12 cellular contexts compared by ENCODE assay signal in genomic region chr14:45112886-45113772, GRCh38. TPM values are rescaled to one million over a fixed set of nuclear protein-coding genes. Genes with fewer than 3 reads are reported as not detected.
DNase-seq lines count a peak whose midpoint lies in the region; ATAC-seq, FAIRE-seq and TF ChIP-seq lines count a peak whose summit lies in the region.
"Had no signal": no experiment of that assay in that cellular context is flagged by ENCODE, and none has a peak within 500 bp of the region (broad histone marks: within the 10 kb centered on the region; RNA-seq: fewer than 3 reads in every experiment).

No MANE protein-coding gene starts in this region.

- H2AFZ ChIP-seq in endothelial cell of umbilical vein (ENCODE audit: low read depth, low read length) = no peak overlapping the region

- no peak overlapping the region for H3K4me3 ChIP-seq in endothelial cell of umbilical vein (replicated peaks in 1 of 3; ENCODE audit: insufficient read depth in 1 of 3, low read depth in 1 of 3, low read length in 3 of 3)
- H3K4me3 ChIP-seq in esophagus squamous epithelium = no peak overlapping the region
- H3K4me3 ChIP-seq: sigmoid colon had no signal

- 78 to 87% methylated on average over 6 of the region's 6 CpGs for WGBS in esophagus squamous epithelium, 2 donors

- H3K4me2 ChIP-seq in endothelial cell of umbilical vein (ENCODE audit: insufficient read depth, low read length) = peak overlapping the region; percentile 36

- peaks cover 14% of the 10 kb centered on the region for H3K4me1 ChIP-seq in endothelial cell of umbilical vein (ENCODE audit: control insufficient read depth, extremely low read depth, insufficient read depth, low read length)
- no peaks in the 10 kb centered on the region for H3K4me1 ChIP-seq in esophagus squamous epithelium
- H3K4me1 ChIP-seq: sigmoid colon had no signal

- H3K9me3 ChIP-seq in endothelial cell of umbilical vein (replicated peaks; ENCODE audit: control insufficient read depth, insufficient read depth, low read length) (no peaks in the 10 kb centered on the region), esophagus squamous epithelium (no peaks in the 10 kb centered on the region)
- H3K9me3 ChIP-seq: sigmoid colon had no signal

- H3K4me1 Mint-ChIP-seq in activated T-cell treated with anti-CD3 and anti-CD28 coated beads, Interleukin-2, amount 50 U/mL, for 4 hours (ENCODE audit: low read depth) = peaks cover 19% of the 10 kb centered on the region
- peaks cover 21% of the 10 kb centered on the region for H3K4me1 Mint-ChIP-seq in stimulated activated naive CD8-positive, alpha-beta T cell treated with anti-CD3 and anti-CD28 coated beads, Interleukin-15, Interleukin-2, amounts not matched to agents 100 ng/mL and 50 ng/mL, for 24 hours (ENCODE audit: low read depth)

- H3K36me3 Mint-ChIP-seq in activated T-cell treated with anti-CD3 and anti-CD28 coated beads, Interleukin-2, amount 50 U/mL, for 4 hours (ENCODE audit: insufficient read depth) = peaks cover 32% of the 10 kb centered on the region
- peaks cover 64% of the 10 kb centered on the region for H3K36me3 Mint-ChIP-seq in stimulated activated naive CD8-positive, alpha-beta T cell treated with anti-CD3 and anti-CD28 coated beads, Interleukin-15, Interleukin-2, amounts not matched to agents 100 ng/mL and 50 ng/mL, for 24 hours (ENCODE audit: low read depth)

- peak in 1 of 2 donors; percentile 20 for ATAC-seq in activated T-cell treated with anti-CD3 and anti-CD28 coated beads, Interleukin-2, amount 50 U/mL, for 4 hours
- no peak for ATAC-seq in HG03342 (IDR thresholded peaks at IDR 0.05; ENCODE audit: unreplicated experiment)

- dilution Hi-C loops in endothelial cell of umbilical vein (cut with MboI; ENCODE audit: extremely low pct_ligation_motif_present, low sequenced_read_pairs) = no loop called here

- peak overlapping the region; percentile 81 for H3K27ac Mint-ChIP-seq in stimulated activated naive CD8-positive, alpha-beta T cell treated with anti-CD3 and anti-CD28 coated beads, Interleukin-15, Interleukin-2, amounts not matched to agents 100 ng/mL and 50 ng/mL, for 24 hours

- H3K9ac ChIP-seq in endothelial cell of umbilical vein (replicated peaks; ENCODE audit: extremely low read depth, insufficient read depth, low read length) = no peak overlapping the region

- no peaks in the 10 kb centered on the region for H3K9me3 Mint-ChIP-seq in activated T-cell treated with anti-CD3 and anti-CD28 coated beads, Interleukin-2, amount 50 U/mL, for 4 hours
- H3K9me3 Mint-ChIP-seq in stimulated activated naive CD8-positive, alpha-beta T cell treated with anti-CD3 and anti-CD28 coated beads, Interleukin-15, Interleukin-2, amounts not matched to agents 100 ng/mL and 50 ng/mL, for 24 hours = no peaks in the 10 kb centered on the region

- TF ChIP-seq POLR2A in endothelial cell of umbilical vein (IDR thresholded peaks at IDR 0.05; ENCODE audit: low read depth, low read length) (no peak), esophagus squamous epithelium (IDR thresholded peaks at IDR 0.05) (no peak)

- TF ChIP-seq CTCF in endothelial cell of umbilical vein (IDR thresholded peaks at IDR 0.05; ENCODE audit: extremely low read depth in 1 of 2, insufficient read depth in 1 of 2, low read depth in 1 of 2, low read length in 2 of 2) (no peak), esophagus squamous epithelium (IDR thresholded peaks at IDR 0.05) (no peak)

- CTCF ChIA-PET in endothelial cell of umbilical vein (lab: Charles Lee) = interaction anchor here (0.9 to 3.3 kb wide), 5 partner anchors 11 to 199 kb away, joined by 3 to 15 read pairs (median 5); partner anchors contain the start of gene FKBP3

- peak; percentile 49 for FAIRE-seq in endothelial cell of umbilical vein (lab: Jason Lieb, UNC)

- no TSS peak for BruUV-seq in endothelial cell of umbilical vein (replicated peaks; lab: Mats Ljungman, UMichigan)

- H3K27ac ChIP-seq in endothelial cell of umbilical vein (ENCODE audit: insufficient read depth, low read depth, low read length) (no peak overlapping the region), esophagus squamous epithelium (no peak overlapping the region)
- H3K27ac ChIP-seq: sigmoid colon had no signal

- H3K27me3 ChIP-seq in endothelial cell of umbilical vein (ENCODE audit: control insufficient read depth in 2 of 2, insufficient read depth in 2 of 2, low read length in 2 of 2) (no peaks in the 10 kb centered on the region), esophagus squamous epithelium (no peaks in the 10 kb centered on the region)
- H3K27me3 ChIP-seq: sigmoid colon had no signal

- no peaks in the 10 kb centered on the region for H4K20me1 ChIP-seq in endothelial cell of umbilical vein (replicated peaks; ENCODE audit: control insufficient read depth, extremely low read depth, insufficient read depth, low read length)

- POLR2A ChIA-PET in endothelial cell of umbilical vein (lab: Charles Lee) = interaction anchor here (0.6 to 2.0 kb wide), 3 partner anchors 21 to 65 kb away, joined by 3 to 6 read pairs (median 4); partner anchors contain the start of gene FKBP3

- peak overlapping the region; percentile 17 for H3K4me3 Mint-ChIP-seq in activated T-cell treated with anti-CD3 and anti-CD28 coated beads, Interleukin-2, amount 50 U/mL, for 4 hours
- H3K4me3 Mint-ChIP-seq in stimulated activated naive CD8-positive, alpha-beta T cell treated with anti-CD3 and anti-CD28 coated beads, Interleukin-15, Interleukin-2, amounts not matched to agents 100 ng/mL and 50 ng/mL, for 24 hours = no peak overlapping the region

- H3K36me3 ChIP-seq in endothelial cell of umbilical vein (ENCODE audit: control insufficient read depth in 2 of 2, extremely low read depth in 1 of 2, insufficient read depth in 2 of 2, low read length in 2 of 2) (peaks cover 4 to 45% of the 10 kb centered on the region in 2 experiments), esophagus squamous epithelium (peaks cover 9 to 100% (median 10%) of the 10 kb centered on the region in 3 donors)

- H3K9me1 ChIP-seq in endothelial cell of umbilical vein (replicated peaks; ENCODE audit: control insufficient read depth, extremely low read depth, insufficient read depth, low read length) = no peaks in the 10 kb centered on the region

- H3K79me2 ChIP-seq in endothelial cell of umbilical vein (ENCODE audit: control insufficient read depth, insufficient read depth, low read length) = peaks cover 8% of the 10 kb centered on the region

- DNase-seq in activated T-cell treated with anti-CD3 and anti-CD28 coated beads, Interleukin-2, amount 50 U/mL, for 4 hours = no peak
- no peak for DNase-seq in activated T-cell treated with anti-CD3 and anti-CD28 coated beads, Interleukin-2, amount 50 U/mL, for 1 hour
- DNase-seq in RKO (ENCODE audit: low spot score) (peak; percentile 34), endothelial cell of umbilical vein (ENCODE audit: low read depth, low spot score) (peak; percentile 51), esophagus squamous epithelium (lab: John Stamatoyannopoulos, UW) (no peak)
- DNase-seq in stimulated activated CD8-positive, alpha-beta memory T cell treated with anti-CD3 and anti-CD28 coated beads, Interleukin-4, amount 100 ng/mL, for 48 hours = no peak
- DNase-seq: activated CD4-positive, CD25-positive, alpha-beta regulatory T cell treated with anti-CD3 and anti-CD28 coated beads, Interleukin-2, amount 50 U/mL, for 72 hours; cortex of kidney; NCI-H345; sigmoid colon had no signal

- intact Hi-C loops in endothelial cell of umbilical vein (cut with micrococcal nuclease) (loop anchor here (2.0 kb wide), 1 partner anchor 22 kb away; the partner anchor contains the start of genes FANCM and FKBP3), esophagus squamous epithelium (cut with DNase I) (no loop called here)

- H3K27me3 Mint-ChIP-seq in activated T-cell treated with anti-CD3 and anti-CD28 coated beads, Interleukin-2, amount 50 U/mL, for 4 hours (ENCODE audit: low read depth) = no peaks in the 10 kb centered on the region
- H3K27me3 Mint-ChIP-seq in stimulated activated naive CD8-positive, alpha-beta T cell treated with anti-CD3 and anti-CD28 coated beads, Interleukin-15, Interleukin-2, amounts not matched to agents 100 ng/mL and 50 ng/mL, for 24 hours = no peaks in the 10 kb centered on the region

RNA-seq across cellular contexts. Expression of gene FKBP3, which starts 21.2 kb away (rescaled TPM):
- total RNA-seq in activated T-cell treated with anti-CD3 and anti-CD28 coated beads, Interleukin-2, amount 50 U/mL, for 4 hours = 10 to 100 TPM; 37.4 to 41.5 (median 39.2) TPM
- total RNA-seq in endothelial cell of umbilical vein (88.2 and 92.9 TPM in 2 replicates), esophagus squamous epithelium (10 to 100 TPM; 28.8 to 44.9 (median 37.9) TPM)
- polyA plus RNA-seq in endothelial cell of umbilical vein = 14.0 and 23.2 TPM in 2 replicates
- polyA plus RNA-seq in endothelial cell of umbilical vein (2011; cell fraction: cytosol; rRNA removed) = 42.3 and 46.9 TPM in 2 replicates
- polyA plus RNA-seq in endothelial cell of umbilical vein (2011; cell fraction: nucleus; rRNA removed) = 42.6 and 68.3 TPM in 2 replicates
- polyA plus RNA-seq in endothelial cell of umbilical vein (2012) = 110 and 119 TPM in 2 replicates
- polyA minus RNA-seq in endothelial cell of umbilical vein = 6.5 and 13.0 TPM in 2 replicates
- polyA minus RNA-seq in endothelial cell of umbilical vein (2011; cell fraction: cytosol; rRNA and poly(A)+ RNA removed) = 13.8 TPM
- 7.4 and 14.5 TPM in 2 replicates for polyA minus RNA-seq in endothelial cell of umbilical vein (2011; cell fraction: nucleus; rRNA and poly(A)+ RNA removed)

RNA-seq across cellular contexts. Expression of gene FANCM, which starts 22.6 kb away (rescaled TPM):
- 10 to 100 TPM; 11.2 to 12.9 (median 12.2) TPM for total RNA-seq in activated T-cell treated with anti-CD3 and anti-CD28 coated beads, Interleukin-2, amount 50 U/mL, for 4 hours
- total RNA-seq in endothelial cell of umbilical vein = 13.7 TPM in 2 replicates
- polyA plus RNA-seq in endothelial cell of umbilical vein = 2.2 and 2.5 TPM in 2 replicates
- polyA plus RNA-seq in endothelial cell of umbilical vein (2011; cell fraction: cytosol; rRNA removed) = 3.0 and 3.2 TPM in 2 replicates
- 11.8 and 12.7 TPM in 2 replicates for polyA plus RNA-seq in endothelial cell of umbilical vein (2011; cell fraction: nucleus; rRNA removed)
- polyA plus RNA-seq in endothelial cell of umbilical vein (2012) = 4.2 and 6.0 TPM in 2 replicates
- polyA minus RNA-seq in endothelial cell of umbilical vein = 9.0 and 14.2 TPM in 2 replicates
- polyA minus RNA-seq in endothelial cell of umbilical vein (2011; cell fraction: cytosol; rRNA and poly(A)+ RNA removed) = 8.2 TPM
- polyA minus RNA-seq in endothelial cell of umbilical vein (2011; cell fraction: nucleus; rRNA and poly(A)+ RNA removed) = 16.6 and 18.1 TPM in 2 replicates
- total RNA-seq in esophagus squamous epithelium = 1 to 10 TPM; 4.4 to 6.8 (median 5.6) TPM

RNA-seq across cellular contexts. Expression of gene PRPF39, which starts 29.2 kb away (rescaled TPM):
- total RNA-seq in activated T-cell treated with anti-CD3 and anti-CD28 coated beads, Interleukin-2, amount 50 U/mL, for 4 hours = 10 to 100 TPM; 32.7 to 44.7 (median 36.4) TPM
- total RNA-seq in endothelial cell of umbilical vein = 36.3 and 44.4 TPM in 2 replicates
- 22.4 and 24.8 TPM in 2 replicates for polyA plus RNA-seq in endothelial cell of umbilical vein
- polyA plus RNA-seq in endothelial cell of umbilical vein (2011; cell fraction: cytosol; rRNA removed) = 11.0 and 14.1 TPM in 2 replicates
- 205 and 228 TPM in 2 replicates for polyA plus RNA-seq in endothelial cell of umbilical vein (2011; cell fraction: nucleus; rRNA removed)
- 20.4 and 23.6 TPM in 2 replicates for polyA plus RNA-seq in endothelial cell of umbilical vein (2012)
- polyA minus RNA-seq in endothelial cell of umbilical vein = 102 and 131 TPM in 2 replicates
- polyA minus RNA-seq in endothelial cell of umbilical vein (2011; cell fraction: cytosol; rRNA and poly(A)+ RNA removed) = 11.9 TPM
- 109 and 180 TPM in 2 replicates for polyA minus RNA-seq in endothelial cell of umbilical vein (2011; cell fraction: nucleus; rRNA and poly(A)+ RNA removed)
- total RNA-seq in esophagus squamous epithelium = 10 to 100 TPM in 3 of 4 donors, 1 to 10 TPM in 1; 6.9 to 39.9 (median 19.2) TPM

Comparison
In these comparisons a context has a peak if more than half of its experiments do, and no peak if none do; other contexts are left out.
1. DNase-seq: peak in RKO (single experiment) and endothelial cell of umbilical vein (single experiment); none in activated T-cell treated with anti-CD3 and anti-CD28 coated beads, Interleukin-2, amount 50 U/mL, for 4 hours (single experiment), activated T-cell treated with anti-CD3 and anti-CD28 coated beads, Interleukin-2, amount 50 U/mL, for 1 hour (single experiment), esophagus squamous epithelium (single experiment) and stimulated activated CD8-positive, alpha-beta memory T cell treated with anti-CD3 and anti-CD28 coated beads, Interleukin-4, amount 100 ng/mL, for 48 hours (single experiment).